Comparison of ENCODE assay signal across 30 cellular contexts in the genomic region with DNA sequence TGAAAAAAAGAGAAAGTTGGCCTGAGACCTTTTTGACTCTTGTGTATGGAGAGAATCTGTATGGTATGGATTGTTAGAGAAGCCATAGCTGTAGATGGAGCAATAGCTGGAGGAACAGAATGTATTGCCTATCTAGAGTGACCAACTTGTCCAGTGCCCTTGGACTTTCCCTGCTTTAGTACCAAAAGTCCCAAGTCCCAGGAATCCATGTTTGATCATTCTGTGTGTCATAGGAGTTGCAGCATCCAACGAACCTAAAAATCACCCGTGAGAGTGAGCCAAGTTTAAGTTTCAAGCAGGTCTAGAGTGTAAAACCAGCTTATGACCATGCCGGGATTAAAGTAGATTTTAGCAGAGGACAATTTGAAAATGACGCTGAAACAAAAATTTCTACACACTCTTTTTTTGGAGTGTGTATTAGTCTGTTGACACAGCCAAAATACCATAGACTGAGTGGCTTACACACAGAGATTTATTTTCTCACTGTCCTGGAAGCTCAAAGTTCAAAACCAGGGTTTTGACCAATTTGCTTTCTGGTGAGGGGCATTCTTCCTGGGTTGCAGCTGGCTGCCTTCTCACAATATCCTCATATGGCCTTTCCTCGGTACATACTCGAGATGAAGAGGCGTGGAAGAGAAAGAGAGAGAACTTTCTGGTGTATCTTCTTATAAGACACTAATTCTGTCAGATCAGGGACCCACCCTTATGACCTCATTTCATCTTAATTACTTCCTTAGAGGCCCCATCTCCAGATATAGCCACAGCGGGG.
"Had no signal": no experiment of that assay in that cellular context is flagged by ENCODE, and none has a peak within 500 bp of the region (broad histone marks: within the 10 kb centered on the region; RNA-seq: fewer than 3 reads in every experiment).

No MANE protein-coding gene starts in this region.

- H3K4me2 ChIP-seq: PC-9 had no signal

- H3K27ac ChIP-seq: brain microvascular endothelial cell, PC-9 had no signal

- H3K9me3 ChIP-seq: MG63 had no signal

- H3K4me3 Mint-ChIP-seq: activated CD4-positive, alpha-beta memory T cell treated with anti-CD3 and anti-CD28 coated beads, Interleukin-2, amount 10 ng/mL, durations not matched to agents 7 days and 5 days; activated CD4-positive, alpha-beta T cell treated with anti-CD3 and anti-CD28 coated beads for 36 hours; activated CD8-positive, alpha-beta memory T cell treated with anti-CD3 and anti-CD28 coated beads, Interleukin-2, amount 10 ng/mL, durations not matched to agents 7 days and 5 days; activated naive CD8-positive, alpha-beta T cell treated with anti-CD3 and anti-CD28 coated beads for 36 hours; activated T-cell treated with anti-CD3 and anti-CD28 coated beads, Interleukin-2, amount 50 U/mL, for 72 hours; activated T-helper 17 cell treated with anti-CD3 and anti-CD28 coated beads, Interleukin-2, amount 50 U/mL, for 72 hours had no signal

- H3K4me1 Mint-ChIP-seq: activated T-helper 17 cell treated with anti-CD3 and anti-CD28 coated beads, Interleukin-2, amount 50 U/mL, for 72 hours had no signal

- ATAC-seq: activated CD4-positive, alpha-beta T cell treated with anti-CD3 and anti-CD28 coated beads for 36 hours; activated CD4-positive, CD25-positive, alpha-beta regulatory T cell treated with anti-CD3 and anti-CD28 coated beads, Interleukin-2, amount 50 U/mL, for 24 hours; activated CD8-positive, alpha-beta memory T cell treated with anti-CD3 and anti-CD28 coated beads, Interleukin-2, amount 10 ng/mL, durations not matched to agents 7 days and 5 days; activated T-cell treated with anti-CD3 and anti-CD28 coated beads, Interleukin-2, amount 50 U/mL, for 72 hours; activated T-helper 17 cell treated with anti-CD3 and anti-CD28 coated beads, Interleukin-2, amount 50 U/mL, for 72 hours had no signal

- H3K36me3 ChIP-seq: brain microvascular endothelial cell, MG63 had no signal

- H3K27ac Mint-ChIP-seq: activated CD4-positive, alpha-beta memory T cell treated with anti-CD3 and anti-CD28 coated beads, Interleukin-2, amount 10 ng/mL, durations not matched to agents 7 days and 5 days; activated CD4-positive, alpha-beta T cell treated with anti-CD3 and anti-CD28 coated beads for 36 hours; activated CD8-positive, alpha-beta memory T cell treated with anti-CD3 and anti-CD28 coated beads, Interleukin-2, amount 10 ng/mL, durations not matched to agents 7 days and 5 days; activated naive CD8-positive, alpha-beta T cell treated with anti-CD3 and anti-CD28 coated beads for 36 hours; activated T-cell treated with anti-CD3 and anti-CD28 coated beads, Interleukin-2, amount 50 U/mL, for 72 hours; activated T-helper 17 cell treated with anti-CD3 and anti-CD28 coated beads, Interleukin-2, amount 50 U/mL, for 72 hours had no signal

- H3K4me3 ChIP-seq: MG63, PC-9 had no signal

- H3K9me3 Mint-ChIP-seq: activated T-cell treated with anti-CD3 and anti-CD28 coated beads, Interleukin-2, amount 50 U/mL, for 72 hours; activated T-helper 17 cell treated with anti-CD3 and anti-CD28 coated beads, Interleukin-2, amount 50 U/mL, for 72 hours had no signal

- DNase-seq: activated CD4-positive, alpha-beta memory T cell treated with anti-CD3 and anti-CD28 coated beads, Interleukin-2, amount 10 ng/mL, durations not matched to agents 7 days and 5 days; activated CD4-positive, alpha-beta T cell treated with anti-CD3 and anti-CD28 coated beads for 36 hours; activated CD8-positive, alpha-beta memory T cell treated with anti-CD3 and anti-CD28 coated beads for 24 hours; activated CD8-positive, alpha-beta memory T cell treated with anti-CD3 and anti-CD28 coated beads, Interleukin-2, amount 10 ng/mL, durations not matched to agents 7 days and 5 days; activated effector memory CD4-positive, alpha-beta T cell treated with anti-CD3 and anti-CD28 coated beads, Interleukin-2, amount 50 U/mL, for 16 hours; activated naive CD4-positive, alpha-beta T cell; activated naive CD4-positive, alpha-beta T cell treated with anti-CD3 and anti-CD28 coated beads, Interleukin-2, amount 50 U/mL, for 16 hours; activated naive CD8-positive, alpha-beta T cell treated with anti-CD3 and anti-CD28 coated beads for 36 hours; activated T-cell treated with anti-CD3 and anti-CD28 coated beads, Interleukin-2, amount 50 U/mL, for 1 hour; activated T-cell treated with anti-CD3 and anti-CD28 coated beads, Interleukin-2, amount 50 U/mL, for 72 hours; amniotic stem cell; aorta; brain microvascular endothelial cell; central memory CD4-positive, alpha-beta T cell; Kasumi-1; MG63; NCI-H1048; NCI-H1105 treated with DMSO at 0.1 percent for 48 hours; NCI-H1436; NCI-H1694; NCI-H1930; NCI-H2081 treated with DMSO at 0.1 percent for 48 hours; NCI-H345; NCI-H524 treated with DMSO at 0.1 percent for 48 hours; NK-92 treated with Interleukin-12 subunit alpha and Interleukin-12 subunit beta, amount 100 ng/mL, for 24 hours; PC-9; Right ventricle myocardium superior; T1000 had no signal

- H2AFZ ChIP-seq: PC-9 had no signal
